In genomic region chr20:61376541-61377231, GRCh38 we compare ENCODE assay signal across 29 cellular contexts.
"Had no signal": no experiment of that assay in that cellular context is flagged by ENCODE, and none has a peak within 500 bp of the region (broad histone marks: within the 10 kb centered on the region; RNA-seq: fewer than 3 reads in every experiment).

No MANE protein-coding gene starts in this region.

- H3K27me3 Mint-ChIP-seq: stimulated activated naive B cell treated with anti-CD40 and anti-IgM and Interleukin-4, amounts not matched to agents 10 μg/mL and 1 μg/mL and 100 μg/mL, for 72 hours had no signal

- H3K27ac ChIP-seq: left lung, lower lobe of right lung, neutrophil, parathyroid adenoma, right atrium auricular region, right lobe of liver, stomach, thoracic aorta, tibial artery, upper lobe of right lung had no signal

- H3K4me1 ChIP-seq: left lung, lower lobe of right lung, parathyroid adenoma, right atrium auricular region, right lobe of liver, tibial artery, upper lobe of right lung had no signal

- H3K27me3 ChIP-seq: neutrophil, right atrium auricular region, right lobe of liver, tibial artery, upper lobe of right lung had no signal

- H3K27ac Mint-ChIP-seq: immature natural killer cell; naive thymus-derived CD8-positive, alpha-beta T cell; nephron; progenitor cell of endocrine pancreas; stimulated activated naive B cell treated with anti-CD40 and anti-IgM and Interleukin-4, amounts not matched to agents 10 μg/mL and 1 μg/mL and 100 μg/mL, for 72 hours had no signal

- H3K36me3 ChIP-seq: left lung, lower lobe of right lung, neutrophil, right atrium auricular region, right lobe of liver, stomach, thoracic aorta, tibial artery, upper lobe of right lung had no signal

- H3K4me3 Mint-ChIP-seq: immature natural killer cell; naive thymus-derived CD8-positive, alpha-beta T cell; nephron; neural crest cell; stimulated activated naive B cell treated with anti-CD40 and anti-IgM and Interleukin-4, amounts not matched to agents 10 μg/mL and 1 μg/mL and 100 μg/mL, for 72 hours had no signal

- DNase-seq: hypothalamus; immature natural killer cell; kidney; left colon; left lung; lower lobe of right lung; mammary epithelial cell; mesenchymal stem cell; naive thymus-derived CD8-positive, alpha-beta T cell; occipital lobe; right lobe of liver; stimulated activated CD4-positive, alpha-beta T cell treated with anti-CD3 and anti-CD28 coated beads, Interleukin-12 subunit alpha, Interleukin-12 subunit beta, amount 100 ng/mL, for 4 hours; stimulated activated CD4-positive, alpha-beta T cell treated with anti-CD3 and anti-CD28 coated beads, Interleukin-15, amount 100 ng/mL, for 24 hours; stimulated activated CD4-positive, alpha-beta T cell treated with anti-CD3 and anti-CD28 coated beads, Interleukin-2, amount 100 ng/mL, for 24 hours; stimulated activated CD4-positive, alpha-beta T cell treated with anti-CD3 and anti-CD28 coated beads, Interleukin-4, amount 100 ng/mL, for 1 hour; stimulated activated naive B cell treated with anti-CD40 and anti-IgM and Interleukin-4, amounts not matched to agents 10 μg/mL and 1 μg/mL and 100 μg/mL, for 72 hours; stimulated activated naive CD8-positive, alpha-beta T cell treated with anti-CD3 and anti-CD28 coated beads, Interleukin-15, Interleukin-2, amounts not matched to agents 100 U/mL and 50 U/mL, for 24 hours; stomach; tibial artery; trophoblast cell; upper lobe of right lung had no signal

- H3K4me3 ChIP-seq: left lung, lower lobe of right lung, right atrium auricular region, right lobe of liver, smooth muscle cell, stomach, thoracic aorta, tibial artery, upper lobe of right lung had no signal

- H3K36me3 Mint-ChIP-seq: immature natural killer cell; naive thymus-derived CD8-positive, alpha-beta T cell; stimulated activated naive B cell treated with anti-CD40 and anti-IgM and Interleukin-4, amounts not matched to agents 10 μg/mL and 1 μg/mL and 100 μg/mL, for 72 hours had no signal

- H3K4me1 Mint-ChIP-seq: immature natural killer cell; naive thymus-derived CD8-positive, alpha-beta T cell; stimulated activated naive B cell treated with anti-CD40 and anti-IgM and Interleukin-4, amounts not matched to agents 10 μg/mL and 1 μg/mL and 100 μg/mL, for 72 hours had no signal

- H3K9me3 ChIP-seq: lower lobe of right lung, neutrophil, right lobe of liver, thoracic aorta, tibial artery, upper lobe of right lung had no signal

- ATAC-seq: left colon; left lung; lower lobe of right lung; naive thymus-derived CD8-positive, alpha-beta T cell; right lobe of liver; stimulated activated naive B cell treated with anti-CD40 and anti-IgM and Interleukin-4, amounts not matched to agents 10 μg/mL and 1 μg/mL and 100 μg/mL, for 72 hours; stimulated activated naive CD8-positive, alpha-beta T cell treated with anti-CD3 and anti-CD28 coated beads, Interleukin-15, Interleukin-2, amounts not matched to agents 100 U/mL and 50 U/mL, for 24 hours; upper lobe of right lung had no signal
